In the genomic region with DNA sequence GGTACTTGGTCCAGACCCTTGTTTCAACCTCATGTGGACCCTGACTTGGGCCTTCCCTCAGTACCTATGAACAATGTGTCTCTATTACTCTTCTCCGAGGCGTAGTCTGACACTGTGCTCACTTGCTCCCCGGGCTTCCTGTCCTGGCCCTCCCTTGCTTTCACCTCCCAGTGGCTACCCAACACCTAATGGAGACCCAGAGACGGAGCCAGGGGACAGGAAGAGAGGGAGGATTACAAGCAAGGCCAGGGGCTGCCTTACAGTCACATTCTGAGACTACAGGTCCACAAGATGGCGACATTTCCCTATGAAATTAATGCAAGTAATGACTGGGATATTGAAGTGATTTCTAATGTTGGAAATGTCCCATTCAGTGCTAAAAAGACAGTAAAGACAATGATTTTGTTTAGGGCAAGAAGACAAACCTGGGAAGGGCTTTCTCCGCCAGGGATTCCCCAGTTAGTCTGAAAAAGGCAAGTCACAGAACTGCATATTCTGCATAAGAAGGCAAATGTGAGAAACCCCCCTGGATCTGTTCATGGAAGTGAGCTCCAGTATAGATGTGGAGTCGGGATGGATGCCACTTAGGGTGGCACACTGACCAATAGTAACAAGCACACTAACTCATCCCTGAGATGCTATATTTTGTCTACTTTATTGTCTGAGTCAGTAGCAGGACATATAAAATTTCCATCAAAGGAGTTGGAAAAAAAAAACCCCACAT, we compare ENCODE assay signal across 8 cellular contexts. TPM values are rescaled to one million over a fixed set of nuclear protein-coding genes. Genes with fewer than 3 reads are reported as not detected.
DNase-seq lines count a peak whose midpoint lies in the region; ATAC-seq, FAIRE-seq and TF ChIP-seq lines count a peak whose summit lies in the region.

No MANE protein-coding gene starts in this region.

- H4K20me1 ChIP-seq in endothelial cell of umbilical vein (replicated peaks; ENCODE audit: control insufficient read depth, extremely low read depth, insufficient read depth, low read length), result no peaks in the 10 kb centered on the region

- H3K4me1 Mint-ChIP-seq in activated CD4-positive, alpha-beta memory T cell treated with anti-CD3 and anti-CD28 coated beads for 36 hours (ENCODE audit: low read depth), result no peaks in the 10 kb centered on the region

- H3K27ac ChIP-seq in endothelial cell of umbilical vein (ENCODE audit: insufficient read depth, low read depth, low read length), result no peak overlapping the region

- H2AFZ ChIP-seq in endothelial cell of umbilical vein (ENCODE audit: low read depth, low read length), result peak overlapping the region; percentile 31

- H3K4me3 Mint-ChIP-seq in activated CD4-positive, alpha-beta memory T cell treated with anti-CD3 and anti-CD28 coated beads for 36 hours, result no peak overlapping the region

- BruUV-seq in endothelial cell of umbilical vein (replicated peaks; lab: Mats Ljungman, UMichigan), result no TSS peak

- peaks cover 5% of the 10 kb centered on the region for H3K36me3 Mint-ChIP-seq in activated CD4-positive, alpha-beta memory T cell treated with anti-CD3 and anti-CD28 coated beads for 36 hours

- H3K4me1 ChIP-seq in endothelial cell of umbilical vein (ENCODE audit: control insufficient read depth, extremely low read depth, insufficient read depth, low read length), result no peaks in the 10 kb centered on the region
- H3K4me1 ChIP-seq in mucosa of descending colon (ENCODE audit: low read depth), result no peaks in the 10 kb centered on the region

- intact Hi-C loops in activated CD4-positive, alpha-beta memory T cell treated with anti-CD3 and anti-CD28 coated beads for 36 hours (cut with micrococcal nuclease), result loop anchor here (1.0 to 2.0 kb wide), 4 partner anchors 164 to 864 kb away; a partner anchor contains a TSS
- intact Hi-C loops in endothelial cell of umbilical vein (cut with micrococcal nuclease) (loop anchor here (1.0 to 2.0 kb wide), 5 partner anchors 164 to 864 kb away; a partner anchor contains a TSS), mucosa of descending colon (cut with DNase I, micrococcal nuclease) (loop anchor here in 1 of 2 donors (10.0 kb wide), 1 partner anchor 518 kb away; no protein-coding TSS in a partner anchor)

- no peak overlapping the region for H3K4me3 ChIP-seq in endothelial cell of umbilical vein (replicated peaks in 1 of 3; ENCODE audit: insufficient read depth in 1 of 3, low read depth in 1 of 3, low read length in 3 of 3)
- no peak overlapping the region for H3K4me3 ChIP-seq in mucosa of descending colon

- TF ChIP-seq CTCF in endothelial cell of umbilical vein (IDR thresholded peaks at IDR 0.05; ENCODE audit: extremely low read depth in 1 of 2, insufficient read depth in 1 of 2, low read depth in 1 of 2, low read length in 2 of 2) (peak; percentile 45 to 60), mucosa of descending colon (IDR thresholded peaks at IDR 0.05) (peak; percentile 18)

- dilution Hi-C loops in endothelial cell of umbilical vein (cut with MboI; ENCODE audit: extremely low pct_ligation_motif_present, low sequenced_read_pairs), result no loop called here

- peak; percentile 84 for FAIRE-seq in endothelial cell of umbilical vein (lab: Jason Lieb, UNC)

- H3K27me3 ChIP-seq in endothelial cell of umbilical vein (ENCODE audit: control insufficient read depth in 2 of 2, insufficient read depth in 2 of 2, low read length in 2 of 2), result no peaks in the 10 kb centered on the region

- H3K9ac ChIP-seq in endothelial cell of umbilical vein (replicated peaks; ENCODE audit: extremely low read depth, insufficient read depth, low read length), result no peak overlapping the region

- no peak overlapping the region for H3K27ac Mint-ChIP-seq in activated CD4-positive, alpha-beta memory T cell treated with anti-CD3 and anti-CD28 coated beads for 36 hours

- DNase-seq in EH (ENCODE audit: low read depth) (peak; percentile 71), NCI-H774 (lab: John Stamatoyannopoulos, UW) (peak; percentile 83), endothelial cell of umbilical vein (ENCODE audit: low read depth, low spot score) (peak; percentile 67), mucosa of descending colon (peak in 1 of 3 donors; percentile 78), stromal cell of bone marrow (ENCODE audit: low read depth) (peak; percentile 53)
- DNase-seq in activated CD4-positive, alpha-beta memory T cell treated with anti-CD3 and anti-CD28 coated beads for 36 hours, result peak; percentile 45

- no peaks in the 10 kb centered on the region for H3K9me1 ChIP-seq in endothelial cell of umbilical vein (replicated peaks; ENCODE audit: control insufficient read depth, extremely low read depth, insufficient read depth, low read length)

- H3K4me2 ChIP-seq in endothelial cell of umbilical vein (ENCODE audit: insufficient read depth, low read length), result no peak overlapping the region

- no peaks in the 10 kb centered on the region for H3K27me3 Mint-ChIP-seq in activated CD4-positive, alpha-beta memory T cell treated with anti-CD3 and anti-CD28 coated beads for 36 hours

- CTCF ChIA-PET in activated CD4-positive, alpha-beta memory T cell treated with anti-CD3 and anti-CD28 coated beads for 36 hours (lab: Charles Lee), result interaction anchor here (0.6 to 3.1 kb wide), 7 partner anchors 165 to 863 kb away, joined by 3 to 23 read pairs (median 3); no protein-coding TSS in a partner anchor
- CTCF ChIA-PET in endothelial cell of umbilical vein (lab: Charles Lee), result interaction anchor here (0.7 to 6.5 kb wide), 21 partner anchors 8 to 865 kb away, joined by 3 to 118 read pairs (median 4); a partner anchor contains a TSS

- no peak for TF ChIP-seq POLR2A in endothelial cell of umbilical vein (IDR thresholded peaks at IDR 0.05; ENCODE audit: low read depth, low read length)

- POLR2A ChIA-PET in activated CD4-positive, alpha-beta memory T cell treated with anti-CD3 and anti-CD28 coated beads for 36 hours (lab: Charles Lee), result no interaction called here
- POLR2A ChIA-PET in endothelial cell of umbilical vein (lab: Charles Lee), result no interaction called here

- H3K9me3 ChIP-seq in endothelial cell of umbilical vein (replicated peaks; ENCODE audit: control insufficient read depth, insufficient read depth, low read length) (no peaks in the 10 kb centered on the region), mucosa of descending colon (no peaks in the 10 kb centered on the region)

- no peaks in the 10 kb centered on the region for H3K36me3 ChIP-seq in endothelial cell of umbilical vein (ENCODE audit: control insufficient read depth in 2 of 2, extremely low read depth in 1 of 2, insufficient read depth in 2 of 2, low read length in 2 of 2)
- H3K36me3 ChIP-seq in mucosa of descending colon (ENCODE audit: low read depth), result peaks cover 4% of the 10 kb centered on the region

- H3K79me2 ChIP-seq in endothelial cell of umbilical vein (ENCODE audit: control insufficient read depth, insufficient read depth, low read length), result no peaks in the 10 kb centered on the region

- ATAC-seq in HG03520 (IDR thresholded peaks at IDR 0.05; ENCODE audit: unreplicated experiment) (peak; percentile 55), mucosa of descending colon (peak; percentile 64), GM21515 (IDR thresholded peaks at IDR 0.05; ENCODE audit: unreplicated experiment) (no peak)

- peaks cover 7% of the 10 kb centered on the region for H3K9me3 Mint-ChIP-seq in activated CD4-positive, alpha-beta memory T cell treated with anti-CD3 and anti-CD28 coated beads for 36 hours

TF ChIP-seq in endothelial cell of umbilical vein, 7 proteins besides CTCF, POLR2A, EP300 and RAD21:
- TF ChIP-seq JUN (IDR thresholded peaks at IDR 0.05; ENCODE audit: borderline replicate concordance, insufficient read depth, insufficient read length, low read depth) (no peak), EZH2 (IDR thresholded peaks at IDR 0.05; ENCODE audit: borderline replicate concordance, low read depth, low read length, severe bottlenecking) (no peak), MYC (IDR thresholded peaks at IDR 0.05; ENCODE audit: low read depth, low read length) (no peak), POLR2AphosphoS5 (IDR thresholded peaks at IDR 0.05; ENCODE audit: insufficient read depth, low read depth, low read length) (no peak), GATA2 (IDR thresholded peaks at IDR 0.05; ENCODE audit: insufficient read depth, insufficient read length, low read depth, low read length) (no peak), FOS (IDR thresholded peaks at IDR 0.05; ENCODE audit: borderline replicate concordance, insufficient read depth, low read length) (no peak)
- TF ChIP-seq, protein P1, sequence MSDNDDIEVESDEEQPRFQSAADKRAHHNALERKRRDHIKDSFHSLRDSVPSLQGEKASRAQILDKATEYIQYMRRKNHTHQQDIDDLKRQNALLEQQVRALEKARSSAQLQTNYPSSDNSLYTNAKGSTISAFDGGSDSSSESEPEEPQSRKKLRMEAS (IDR thresholded peaks at IDR 0.05; ENCODE audit: insufficient read depth, insufficient read length), result no peak

RNA-seq across cellular contexts. Expression of a gene that starts 44.0 kb away (rescaled TPM):
- total RNA-seq in activated CD4-positive, alpha-beta memory T cell treated with anti-CD3 and anti-CD28 coated beads for 36 hours, result 10 to 100 TPM; 10.9 to 11.8 TPM
- total RNA-seq in endothelial cell of umbilical vein (6.2 and 6.4 TPM in 2 replicates), mucosa of descending colon (1 to 10 TPM; 6.5 to 7.7 (median 6.9) TPM)
- 1.9 TPM in 2 replicates for polyA plus RNA-seq in endothelial cell of umbilical vein
- 2.3 TPM in 2 replicates for polyA plus RNA-seq in endothelial cell of umbilical vein (2011; cell fraction: cytosol; rRNA removed)
- 2.8 and 3.1 TPM in 2 replicates for polyA plus RNA-seq in endothelial cell of umbilical vein (2011; cell fraction: nucleus; rRNA removed)
- 3.2 and 3.9 TPM in 2 replicates for polyA plus RNA-seq in endothelial cell of umbilical vein (2012)
- 4.6 and 4.9 TPM in 2 replicates for polyA minus RNA-seq in endothelial cell of umbilical vein
- 5.0 TPM for polyA minus RNA-seq in endothelial cell of umbilical vein (2011; cell fraction: cytosol; rRNA and poly(A)+ RNA removed)
- 2.4 and 3.4 TPM in 2 replicates for polyA minus RNA-seq in endothelial cell of umbilical vein (2011; cell fraction: nucleus; rRNA and poly(A)+ RNA removed)
